ENCODE assay signal across 8 cellular contexts in the genomic region with DNA sequence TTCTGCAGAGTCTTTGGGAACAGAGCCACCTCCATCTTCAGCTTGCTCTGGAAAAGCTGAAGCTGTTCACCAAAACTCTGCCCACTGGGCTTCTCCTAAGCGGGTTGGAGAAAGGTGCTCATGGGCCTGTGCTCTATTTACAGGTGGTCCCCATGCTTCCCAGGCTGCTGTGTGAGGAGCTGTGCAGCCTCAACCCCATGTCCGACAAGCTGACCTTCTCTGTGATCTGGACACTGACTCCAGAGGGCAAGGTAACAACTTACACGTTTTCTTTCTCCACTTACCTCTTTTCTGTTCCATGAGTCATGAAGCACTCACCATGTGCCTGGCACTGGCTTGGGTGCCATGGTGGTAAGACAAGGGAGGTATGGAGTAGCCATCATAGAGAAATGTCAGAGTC.
"Had no signal": no experiment of that assay in that cellular context is flagged by ENCODE, and none has a peak within 500 bp of the region (broad histone marks: within the 10 kb centered on the region; RNA-seq: fewer than 3 reads in every experiment).

No MANE protein-coding gene starts in this region.

- H2AFZ ChIP-seq: GM23338 had no signal

- DNase-seq: H9, HCEC 1CT, IMR-90 had no signal

- H3K9me3 Mint-ChIP-seq: GM23338, H9 had no signal

- ATAC-seq: GM23338, K562 had no signal

- H3K4me3 ChIP-seq: GM23338, K562 had no signal

- H3K27ac Mint-ChIP-seq: GM23338, H9 had no signal

- H3K4me3 Mint-ChIP-seq: GM23338, H9 had no signal

- FAIRE-seq: H1, H54, K562 had no signal

- H3K4me2 ChIP-seq: GM23338 had no signal

- H3K27ac ChIP-seq: HL-60 had no signal
